ENCODE assay signal across 13 cellular contexts in the genomic region with DNA sequence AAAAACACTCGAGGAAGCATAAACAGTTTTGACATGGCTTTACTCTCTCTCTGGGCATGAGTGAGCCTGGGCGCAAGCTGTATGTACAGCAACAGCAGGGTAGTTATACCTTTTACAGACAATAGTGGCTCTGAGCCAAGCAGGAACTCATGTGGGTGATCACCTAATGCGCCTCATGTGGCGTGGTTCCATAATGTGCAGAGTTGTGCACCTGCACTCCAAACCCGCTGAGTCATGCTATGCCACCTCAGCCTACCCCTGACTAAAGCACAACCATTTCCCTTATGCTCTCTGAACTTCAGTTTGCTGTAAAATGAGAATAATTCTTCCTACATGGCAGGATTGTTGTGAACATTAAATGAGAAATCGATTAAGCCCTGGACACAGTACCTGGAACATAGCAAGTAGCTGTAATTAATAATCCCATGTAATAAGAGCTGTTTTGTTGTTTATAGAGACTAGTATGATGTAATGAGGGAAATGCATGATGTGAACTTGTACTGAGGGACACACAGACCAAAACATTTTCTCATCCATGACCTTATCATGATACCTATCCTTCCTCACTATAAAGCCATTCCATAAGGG.
DNase-seq lines count a peak whose midpoint lies in the region; ATAC-seq, FAIRE-seq and TF ChIP-seq lines count a peak whose summit lies in the region.
"Had no signal": no experiment of that assay in that cellular context is flagged by ENCODE, and none has a peak within 500 bp of the region (broad histone marks: within the 10 kb centered on the region; RNA-seq: fewer than 3 reads in every experiment).

No MANE protein-coding gene starts in this region.

- no peak overlapping the region for H3K27ac ChIP-seq in HepG2 (ENCODE audit: extremely low read length, insufficient read depth, low read length)
- H3K27ac ChIP-seq in right lobe of liver: no peak overlapping the region
- no peak overlapping the region for H3K27ac ChIP-seq in OCI-LY7 (ENCODE audit: low read depth, low read length, poor library complexity, severe bottlenecking)
- no peak overlapping the region for H3K27ac ChIP-seq in endothelial cell of umbilical vein (ENCODE audit: insufficient read depth, low read depth, low read length)

- ATAC-seq in HepG2: no peak
- no peak for ATAC-seq in right lobe of liver
- ATAC-seq: SK-N-SH treated with all-trans-retinoic acid at 6 μM for 48 hours; stimulated activated memory B cell treated with anti-CD40 and anti-IgM and Interleukin-4, amounts not matched to agents 10 μg/mL and 1 μg/mL and 100 μg/mL, for 72 hours had no signal

- no peaks in the 10 kb centered on the region for H3K79me2 ChIP-seq in HepG2 (ENCODE audit: insufficient read depth, low read length)
- no peaks in the 10 kb centered on the region for H3K79me2 ChIP-seq in OCI-LY7 (ENCODE audit: insufficient read depth, low read depth, low read length)
- no peaks in the 10 kb centered on the region for H3K79me2 ChIP-seq in endothelial cell of umbilical vein (ENCODE audit: control insufficient read depth, insufficient read depth, low read length)

- no peaks in the 10 kb centered on the region for H3K9me1 ChIP-seq in endothelial cell of umbilical vein (replicated peaks; ENCODE audit: control insufficient read depth, extremely low read depth, insufficient read depth, low read length)

- H3K9me2 ChIP-seq in OCI-LY7 (ENCODE audit: insufficient read depth, low read length): no peaks in the 10 kb centered on the region

- 96% methylated on average over 6 of the region's 6 CpGs for WGBS in HepG2 (ENCODE audit: low lambda C conversion rate)
- 83% methylated on average over 3 of the region's 6 CpGs for WGBS in right lobe of liver (ENCODE audit: insufficient coverage, low coverage, low lambda C conversion rate, missing lambda C conversion rate)

- TF ChIP-seq CTCF in HepG2 (CRISPR knock-in tag; IDR thresholded peaks at IDR 0.05) (no peak), right lobe of liver (IDR thresholded peaks at IDR 0.05) (no peak), OCI-LY7 (conservative IDR thresholded peaks at IDR 0.05; ENCODE audit: low read length) (no peak), endothelial cell of umbilical vein (IDR thresholded peaks at IDR 0.05; ENCODE audit: extremely low read depth in 1 of 2, insufficient read depth in 1 of 2, low read depth in 1 of 2, low read length in 2 of 2) (no peak)

- BruUV-seq in HepG2 (replicated peaks; lab: Mats Ljungman, UMichigan): no TSS peak
- no TSS peak for BruUV-seq in OCI-LY7 (replicated peaks; lab: Mats Ljungman, UMichigan)
- BruUV-seq in endothelial cell of umbilical vein (replicated peaks; lab: Mats Ljungman, UMichigan): no TSS peak

- H3K4me1 ChIP-seq in HepG2 (ENCODE audit: insufficient read depth, low read length): peaks cover 50% of the 10 kb centered on the region
- H3K4me1 ChIP-seq in right lobe of liver: peaks cover 0 to 11% (median 5%) of the 10 kb centered on the region in 4 donors
- no peaks in the 10 kb centered on the region for H3K4me1 ChIP-seq in OCI-LY7 (ENCODE audit: insufficient read depth, low read length, poor library complexity, severe bottlenecking)
- no peaks in the 10 kb centered on the region for H3K4me1 ChIP-seq in endothelial cell of umbilical vein (ENCODE audit: control insufficient read depth, extremely low read depth, insufficient read depth, low read length)

- H3K36me3 ChIP-seq in HepG2 (replicated peaks in 1 of 2; ENCODE audit: control insufficient read depth in 1 of 2, insufficient read depth in 2 of 2, low read length in 2 of 2) (no peaks in the 10 kb centered on the region), right lobe of liver (no peaks in the 10 kb centered on the region), OCI-LY7 (ENCODE audit: insufficient read depth, low read length) (no peaks in the 10 kb centered on the region), endothelial cell of umbilical vein (ENCODE audit: control insufficient read depth in 2 of 2, extremely low read depth in 1 of 2, insufficient read depth in 2 of 2, low read length in 2 of 2) (no peaks in the 10 kb centered on the region)

- FAIRE-seq in HepG2 (lab: Jason Lieb, UNC): no peak
- peak; percentile 15 for FAIRE-seq in endothelial cell of umbilical vein (lab: Jason Lieb, UNC)
- FAIRE-seq in urothelium cell line (lab: Jason Lieb, UNC): peak; percentile 75
- FAIRE-seq in RCC 7860 (lab: Jason Lieb, UNC): no peak

- H3K4me2 ChIP-seq in HepG2 (ENCODE audit: low read depth, low read length) (peak overlapping the region; percentile 63; the same call in 1 of the 2 replicates), OCI-LY7 (ENCODE audit: low read length) (no peak overlapping the region), endothelial cell of umbilical vein (ENCODE audit: insufficient read depth, low read length) (no peak overlapping the region)

- H3K9me3 ChIP-seq in HepG2 (ENCODE audit: low read length) (peaks cover 11% of the 10 kb centered on the region; the same call in 1 of the 2 replicates), right lobe of liver (no peaks in the 10 kb centered on the region), OCI-LY7 (ENCODE audit: low read length) (peaks cover 28% of the 10 kb centered on the region), endothelial cell of umbilical vein (replicated peaks; ENCODE audit: control insufficient read depth, insufficient read depth, low read length) (no peaks in the 10 kb centered on the region)

- intact Hi-C loops in HepG2 (cut with micrococcal nuclease; ENCODE audit: unreplicated experiment) (no loop called here), right lobe of liver (cut with DNase I) (no loop called here), OCI-LY7 (cut with micrococcal nuclease; ENCODE audit: unreplicated experiment) (no loop called here), endothelial cell of umbilical vein (cut with micrococcal nuclease) (no loop called here)

- H2AFZ ChIP-seq in HepG2 (ENCODE audit: low read length): no peak overlapping the region
- no peak overlapping the region for H2AFZ ChIP-seq in OCI-LY7 (ENCODE audit: low read length)
- no peak overlapping the region for H2AFZ ChIP-seq in endothelial cell of umbilical vein (ENCODE audit: low read depth, low read length)

- no peak overlapping the region for H3K4me3 ChIP-seq in HepG2 (replicated peaks in 1 of 3; ENCODE audit: insufficient read depth in 1 of 3, low read depth in 2 of 3, low read length in 3 of 3)
- H3K4me3 ChIP-seq in right lobe of liver: no peak overlapping the region
- no peak overlapping the region for H3K4me3 ChIP-seq in OCI-LY7 (ENCODE audit: low read depth, low read length, poor library complexity, severe bottlenecking)
- H3K4me3 ChIP-seq in endothelial cell of umbilical vein (replicated peaks in 1 of 3; ENCODE audit: insufficient read depth in 1 of 3, low read depth in 1 of 3, low read length in 3 of 3): no peak overlapping the region

- H4K20me1 ChIP-seq in HepG2 (ENCODE audit: insufficient read depth, low read length): no peaks in the 10 kb centered on the region
- no peaks in the 10 kb centered on the region for H4K20me1 ChIP-seq in OCI-LY7 (ENCODE audit: insufficient read depth, low read length)
- H4K20me1 ChIP-seq in endothelial cell of umbilical vein (replicated peaks; ENCODE audit: control insufficient read depth, extremely low read depth, insufficient read depth, low read length): no peaks in the 10 kb centered on the region

- DNase-seq in HepG2 (ENCODE audit: low spot score) (no peak), right lobe of liver (no peak), OCI-LY7 (ENCODE audit: low spot score) (peak; percentile 73), endothelial cell of umbilical vein (ENCODE audit: low read depth, low spot score) (no peak), urothelium cell line (ENCODE audit: low spot score) (no peak), NCI-H128 (lab: John Stamatoyannopoulos, UW; ENCODE audit: unreplicated experiment) (no peak), RCC 7860 (ENCODE audit: low spot score) (no peak), EL (no peak)
- DNase-seq: activated B cell treated with CpG ODN at 0.5 μM for 24 hours, KG1, mesenchymal stem cell had no signal

- H3K27me3 ChIP-seq in HepG2 (ENCODE audit: control insufficient read depth in 1 of 2, insufficient read depth in 2 of 2, low read length in 2 of 2) (no peaks in the 10 kb centered on the region), right lobe of liver (no peaks in the 10 kb centered on the region), endothelial cell of umbilical vein (ENCODE audit: control insufficient read depth in 2 of 2, insufficient read depth in 2 of 2, low read length in 2 of 2) (peaks cover 27 to 28% of the 10 kb centered on the region in 2 experiments)

- no peak for TF ChIP-seq POLR2A in HepG2 (IDR thresholded peaks at IDR 0.05; ENCODE audit: insufficient read depth in 1 of 2, low read depth in 2 of 2, low read length in 2 of 2)
- TF ChIP-seq POLR2A in right lobe of liver (IDR thresholded peaks at IDR 0.05): no peak
- TF ChIP-seq POLR2A in endothelial cell of umbilical vein (IDR thresholded peaks at IDR 0.05; ENCODE audit: low read depth, low read length): no peak

- POLR2A ChIA-PET in HepG2 (lab: Yijun Ruan, JAX): interaction anchor here (1.2 to 1.4 kb wide), 2 partner anchors 10 to 181 kb away, joined by 3 read pairs; a partner anchor contains a TSS
- POLR2A ChIA-PET in OCI-LY7 (lab: Charles Lee): no interaction called here
- POLR2A ChIA-PET in endothelial cell of umbilical vein (lab: Charles Lee): no interaction called here

- CTCF ChIA-PET in HepG2 (lab: Yijun Ruan, JAX; ENCODE audit: low intra/inter-chr PET ratio, low total read pairs): no interaction called here
- CTCF ChIA-PET in OCI-LY7 (lab: Charles Lee; ENCODE audit: unreplicated experiment): no interaction called here
- CTCF ChIA-PET in endothelial cell of umbilical vein (lab: Charles Lee): interaction anchor here (1.2 to 1.5 kb wide), 2 partner anchors 78 to 87 kb away, joined by 3 to 5 read pairs; no protein-coding TSS in a partner anchor

- no peak for TF ChIP-seq EP300 in HepG2 (IDR thresholded peaks at IDR 0.05; ENCODE audit: low read depth in 2 of 2, low read length in 2 of 2)
- no peak for TF ChIP-seq EP300 in HepG2 (CRISPR knock-in tag; IDR thresholded peaks at IDR 0.05; ENCODE audit: borderline replicate concordance)

- no peak overlapping the region for H3K9ac ChIP-seq in HepG2 (ENCODE audit: insufficient read depth, low read depth, low read length)
- H3K9ac ChIP-seq in endothelial cell of umbilical vein (replicated peaks; ENCODE audit: extremely low read depth, insufficient read depth, low read length): no peak overlapping the region

- TF ChIP-seq RAD21 in HepG2 (CRISPR knock-in tag; IDR thresholded peaks at IDR 0.05): no peak

- in situ Hi-C loops in HepG2 (cut with HindIII; ENCODE audit: extremely low pct_ligation_motif_present, low pct_unique_long_range_greater_than_20kb): loop anchor here (5.0 kb wide), 1 partner anchor 89 kb away; no protein-coding TSS in a partner anchor

- dilution Hi-C loops in endothelial cell of umbilical vein (cut with MboI; ENCODE audit: extremely low pct_ligation_motif_present, low sequenced_read_pairs): no loop called here

TF ChIP-seq in HepG2, 621 proteins besides CTCF, POLR2A, EP300 and RAD21 (continues in another document):
- TF ChIP-seq JDP2 (CRISPR knock-in tag; IDR thresholded peaks at IDR 0.05; ENCODE audit: borderline replicate concordance) (no peak), ZFP62 (CRISPR knock-in tag; IDR thresholded peaks at IDR 0.05) (no peak)

TF ChIP-seq in endothelial cell of umbilical vein, 7 proteins besides CTCF, POLR2A, EP300 and RAD21 (continues in another document):
- TF ChIP-seq EZH2 (IDR thresholded peaks at IDR 0.05; ENCODE audit: borderline replicate concordance, low read depth, low read length, severe bottlenecking) (no peak), GATA2 (IDR thresholded peaks at IDR 0.05; ENCODE audit: insufficient read depth, insufficient read length, low read depth, low read length) (no peak)
